ENCODE assay signal across 11 cellular contexts in genomic region chr5:126615286-126615685, GRCh38. TPM values are rescaled to one million over a fixed set of nuclear protein-coding genes. Genes with fewer than 3 reads are reported as not detected.
DNase-seq lines count a peak whose midpoint lies in the region; ATAC-seq and TF ChIP-seq lines count a peak whose summit lies in the region.
"Had no signal": no experiment of that assay in that cellular context is flagged by ENCODE, and none has a peak within 500 bp of the region (broad histone marks: within the 10 kb centered on the region; RNA-seq: fewer than 3 reads in every experiment).

No MANE protein-coding gene starts in this region.

- no peaks in the 10 kb centered on the region for H3K9me3 ChIP-seq in mucosa of descending colon

- DNase-seq in mucosa of descending colon: no peak
- DNase-seq in NCI-H446 (lab: John Stamatoyannopoulos, UW): no peak
- DNase-seq in GOT3 (lab: John Stamatoyannopoulos, UW): no peak
- no peak for DNase-seq in NOMO-1 treated with DMSO at 0.1 percent for 48 hours (lab: John Stamatoyannopoulos, UW; ENCODE audit: unreplicated experiment)
- DNase-seq: activated naive CD8-positive, alpha-beta T cell treated with anti-CD3 and anti-CD28 coated beads, Interleukin-2, amount 10 ng/mL, durations not matched to agents 7 days and 5 days; DMS 273 treated with DMSO at 0.1 percent for 48 hours; NCI-H187; nephron progenitor cell had no signal

- no peaks in the 10 kb centered on the region for H3K36me3 ChIP-seq in mucosa of descending colon (ENCODE audit: low read depth)

- H3K4me3 ChIP-seq in mucosa of descending colon: no peak overlapping the region

- no peak for TF ChIP-seq CTCF in mucosa of descending colon (IDR thresholded peaks at IDR 0.05)

- peak; percentile 98 for ATAC-seq in GM18867 (IDR thresholded peaks at IDR 0.05; ENCODE audit: unreplicated experiment)
- ATAC-seq in GM21526 (IDR thresholded peaks at IDR 0.05; ENCODE audit: low FRiP score, unreplicated experiment): peak; percentile 92
- peak; percentile 67 for ATAC-seq in HG03103 (IDR thresholded peaks at IDR 0.05; ENCODE audit: low read depth, unreplicated experiment)
- ATAC-seq in mucosa of descending colon: peak; percentile 20

- no peaks in the 10 kb centered on the region for H3K4me1 ChIP-seq in mucosa of descending colon (ENCODE audit: low read depth)

- intact Hi-C loops in mucosa of descending colon (cut with DNase I, micrococcal nuclease): no loop called here

RNA-seq across cellular contexts. Expression of gene PHAX, which starts 14.5 kb away (rescaled TPM):
- 10 to 100 TPM; 30.8 to 43.3 (median 34.0) TPM for total RNA-seq in mucosa of descending colon

RNA-seq across cellular contexts. Expression of gene ALDH7A1, which starts 20.3 kb away (rescaled TPM):
- total RNA-seq in mucosa of descending colon: 10 to 100 TPM; 39.4 to 46.1 (median 41.6) TPM

Comparison
In these comparisons a context has a peak if more than half of its experiments do, and no peak if none do; other contexts are left out.
1. ATAC-seq: peak in every context shown above with its lines; median percentile 98 in GM18867; 92 in GM21526; 67 in HG03103; 20 in mucosa of descending colon.